1 cellular context compared by ENCODE assay signal in genomic region chrX:23344208-23344903, GRCh38.
TF ChIP-seq lines count a peak whose summit lies in the region.

No MANE protein-coding gene starts in this region.

TF ChIP-seq in GM23338, 12 proteins besides CTCF, POLR2A, EP300 and RAD21 (continued from another document):
- no peak for TF ChIP-seq ZNF462 (CRISPR knock-in tag; IDR thresholded peaks at IDR 0.05)
- no peak for TF ChIP-seq REST (IDR thresholded peaks at IDR 0.05; ENCODE audit: unreplicated experiment)
- TF ChIP-seq ZNF331 (CRISPR knock-in tag; IDR thresholded peaks at IDR 0.05; ENCODE audit: low read depth) = no peak
TF ChIP-seq in GM23338: peak in this region for 0.
